Comparison of ENCODE assay signal across 9 cellular contexts in the genomic region with DNA sequence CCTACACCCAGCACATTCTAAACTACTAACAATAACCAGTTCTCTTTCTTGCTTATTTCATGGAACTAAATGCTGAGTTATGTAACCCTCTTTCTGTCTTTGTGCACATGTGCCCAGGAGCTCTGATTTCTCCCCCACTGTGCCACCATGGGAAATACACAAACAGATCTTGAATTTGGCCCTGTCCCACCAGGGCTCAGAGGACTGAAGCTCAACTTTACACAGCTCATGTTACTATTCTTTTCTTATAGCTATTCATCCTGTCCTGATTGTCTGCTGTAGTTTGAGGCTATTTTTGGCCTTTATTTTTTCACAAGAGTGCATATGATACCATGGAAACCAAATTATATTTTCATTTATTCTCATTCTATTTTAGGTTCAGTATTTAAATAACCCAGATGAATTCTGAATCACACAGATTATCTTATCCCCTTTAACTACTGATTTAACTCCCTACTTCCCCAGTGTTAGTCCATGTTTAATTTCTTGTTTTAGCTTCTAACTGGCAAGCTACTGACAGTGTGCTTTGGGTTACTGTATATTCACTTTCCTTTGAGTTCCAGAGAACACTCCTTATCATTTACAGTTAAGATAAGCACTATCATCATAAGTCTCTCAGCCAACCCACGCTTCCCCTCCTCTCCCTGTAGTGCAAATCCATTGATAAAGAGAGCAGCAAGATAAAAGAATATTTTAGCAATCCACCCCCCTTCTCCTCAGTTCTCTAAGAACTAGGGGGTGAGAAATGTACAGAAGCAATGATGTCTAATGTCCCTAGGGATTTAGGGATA.
A peak's percentile ranks its signal among the peaks of the same experiment; 100 is the strongest.
DNase-seq lines count a peak whose midpoint lies in the region; ATAC-seq and TF ChIP-seq lines count a peak whose summit lies in the region.
"Had no signal": no experiment of that assay in that cellular context is flagged by ENCODE, and none has a peak within 500 bp of the region (broad histone marks: within the 10 kb centered on the region; RNA-seq: fewer than 3 reads in every experiment).

No MANE protein-coding gene starts in this region.

- intact Hi-C loops in HCT116 (cut with micrococcal nuclease), result no loop called here
- intact Hi-C loops in lower lobe of right lung (cut with DNase I), result no loop called here

- TF ChIP-seq CTCF in HCT116 (IDR thresholded peaks at IDR 0.05 in 2 of 3, conservative IDR thresholded peaks at IDR 0.05 in 1 of 3; ENCODE audit: borderline replicate concordance in 1 of 3, insufficient read depth in 1 of 3, low read depth in 2 of 3, low read length in 2 of 3) (no peak), nephron (IDR thresholded peaks at IDR 0.05; ENCODE audit: unreplicated experiment in 3 of 3) (no peak), lower lobe of right lung (IDR thresholded peaks at IDR 0.05) (no peak)

- H3K14ac ChIP-seq in trophoblast cell (ENCODE audit: low read length), result no peak overlapping the region

- no peaks in the 10 kb centered on the region for H3K79me1 ChIP-seq in trophoblast cell (ENCODE audit: low read length)

- no peak overlapping the region for H2AFZ ChIP-seq in HCT116 (ENCODE audit: low read depth, low read length, poor library complexity, severe bottlenecking)
- no peak overlapping the region for H2AFZ ChIP-seq in trophoblast cell (ENCODE audit: insufficient read depth, low read length, poor library complexity)

- no peaks in the 10 kb centered on the region for H3K27me3 Mint-ChIP-seq in nephron (ENCODE audit: low read depth)

- no peak overlapping the region for H2BK5ac ChIP-seq in trophoblast cell (ENCODE audit: low read depth, low read length, poor library complexity)

- TF ChIP-seq RAD21 in HCT116 (IDR thresholded peaks at IDR 0.05; ENCODE audit: low read depth), result no peak

- CTCF ChIA-PET in HCT116 (lab: Charles Lee), result no interaction called here

- no peaks in the 10 kb centered on the region for H3K9me2 ChIP-seq in HCT116 (ENCODE audit: insufficient read depth)

- no peaks in the 10 kb centered on the region for H3K9me3 Mint-ChIP-seq in nephron

- peaks cover 54 to 92% of the 10 kb centered on the region in 2 experiments for H3K4me1 ChIP-seq in HCT116 (ENCODE audit: control insufficient read depth in 1 of 2, insufficient read depth in 2 of 2, low read length in 2 of 2)
- H3K4me1 ChIP-seq in trophoblast cell (ENCODE audit: control insufficient read depth in 1 of 2, insufficient read depth in 2 of 2, low read length in 2 of 2), result peaks cover 4 to 7% of the 10 kb centered on the region in 2 experiments
- peaks cover 42% of the 10 kb centered on the region for H3K4me1 ChIP-seq in lower lobe of right lung

- POLR2A ChIA-PET in HCT116 (lab: Charles Lee), result no interaction called here

- no peak overlapping the region for H3K4me3 Mint-ChIP-seq in nephron

- no peak overlapping the region for H2BK12ac ChIP-seq in trophoblast cell (ENCODE audit: low read length)

- no peak overlapping the region for H3K23ac ChIP-seq in trophoblast cell (ENCODE audit: low read length)

- WGBS in trophoblast cell (ENCODE audit: extremely low coverage, insufficient coverage, insufficient read length), result no CpG with 5 or more reads among the region's 1 CpG

- H3K18ac ChIP-seq in trophoblast cell (ENCODE audit: low read length), result no peak overlapping the region

- no peak overlapping the region for H4K12ac ChIP-seq in trophoblast cell (ENCODE audit: low read depth, low read length)

- H3K36me3 Mint-ChIP-seq in nephron (ENCODE audit: low read depth), result no peaks in the 10 kb centered on the region

- H3K4me1 Mint-ChIP-seq in nephron, result peaks cover 34% of the 10 kb centered on the region

- H3K9ac ChIP-seq in HCT116 (ENCODE audit: low read length) (peak overlapping the region; percentile 24; the same call in 1 of the 2 replicates), trophoblast cell (ENCODE audit: low read length) (no peak overlapping the region)

- no peak for TF ChIP-seq POLR2A in HCT116 (IDR thresholded peaks at IDR 0.05; ENCODE audit: borderline replicate concordance, extremely low read depth, insufficient read depth, insufficient read length)

- no peaks in the 10 kb centered on the region for H3K27me3 ChIP-seq in HCT116 (ENCODE audit: insufficient read depth, low read length)
- no peaks in the 10 kb centered on the region for H3K27me3 ChIP-seq in trophoblast cell (ENCODE audit: insufficient read depth, low read length)
- H3K27me3 ChIP-seq in lower lobe of right lung (ENCODE audit: low read depth), result no peaks in the 10 kb centered on the region

- H4K8ac ChIP-seq in trophoblast cell (ENCODE audit: low read depth, low read length), result no peak overlapping the region

- H3K9me3 ChIP-seq in HCT116 (ENCODE audit: control insufficient read depth in 1 of 2, insufficient read depth in 1 of 2, low read depth in 1 of 2, low read length in 2 of 2) (no peaks in the 10 kb centered on the region), trophoblast cell (ENCODE audit: insufficient read depth, low read depth, low read length) (no peaks in the 10 kb centered on the region), lower lobe of right lung (no peaks in the 10 kb centered on the region)

- H3K4me2 ChIP-seq in HCT116 (ENCODE audit: low read length), result peak overlapping the region; percentile 31; the same call in 1 of the 2 replicates
- no peak overlapping the region for H3K4me2 ChIP-seq in trophoblast cell (ENCODE audit: low read length)

- no peak for DNase-seq in HCT116 (ENCODE audit: low read depth, low spot score)
- DNase-seq in NCI-H345 (lab: John Stamatoyannopoulos, UW), result peak; percentile 59
- DNase-seq in dermis blood vessel endothelial cell, result peak; percentile 38
- DNase-seq in GF-D8 (lab: John Stamatoyannopoulos, UW), result no peak
- no peak for DNase-seq in trophoblast cell
- no peak for DNase-seq in lower lobe of right lung
- no peak for DNase-seq in activated T-cell treated with anti-CD3 and anti-CD28 coated beads for 4 hours
- DNase-seq: cortex of kidney had no signal

- H3K27ac Mint-ChIP-seq in nephron, result peak overlapping the region in 2 of 3 experiments; percentile 16 to 55

- ATAC-seq in HCT116 (no peak), lower lobe of right lung (no peak)

- no peak overlapping the region for H4K91ac ChIP-seq in trophoblast cell (ENCODE audit: low read depth, low read length)

- RAD21 ChIA-PET in HCT116 (lab: Charles Lee; ENCODE audit: low non-redundant PET in 1 of 2, low total read pairs in 2 of 2, uncharacterized antibody in 2 of 2, unreplicated experiment in 2 of 2), result no interaction called here

- no peak overlapping the region for H2AK5ac ChIP-seq in trophoblast cell (ENCODE audit: low read length)

- H3K4ac ChIP-seq in trophoblast cell (ENCODE audit: low read depth, low read length), result no peak overlapping the region

- no TSS peak for BruUV-seq in HCT116 (replicated peaks; lab: Mats Ljungman, UMichigan)

- no peak overlapping the region for H3K27ac ChIP-seq in HCT116 (ENCODE audit: low read depth, low read length)
- no peak overlapping the region for H3K27ac ChIP-seq in trophoblast cell (ENCODE audit: low read depth, low read length)
- no peak overlapping the region for H3K27ac ChIP-seq in lower lobe of right lung

- H3K4me3 ChIP-seq in HCT116 (replicated peaks in 1 of 2; ENCODE audit: low read depth in 1 of 2, low read length in 2 of 2) (no peak overlapping the region), trophoblast cell (ENCODE audit: low read depth, low read length) (no peak overlapping the region), lower lobe of right lung (no peak overlapping the region)

- H3K36me3 ChIP-seq in HCT116 (ENCODE audit: control insufficient read depth in 1 of 2, insufficient read depth in 2 of 2, low read length in 2 of 2), result peaks cover 4 to 10% of the 10 kb centered on the region in 2 experiments; a peak in 3 of 4 replicates
- no peaks in the 10 kb centered on the region for H3K36me3 ChIP-seq in trophoblast cell (ENCODE audit: control insufficient read depth in 1 of 2, insufficient read depth in 2 of 2, low read length in 2 of 2)
- peaks cover 14% of the 10 kb centered on the region for H3K36me3 ChIP-seq in lower lobe of right lung

- no peaks in the 10 kb centered on the region for H4K20me1 ChIP-seq in HCT116 (ENCODE audit: insufficient read depth)

- no peaks in the 10 kb centered on the region for H3K79me2 ChIP-seq in HCT116 (ENCODE audit: insufficient read depth, low read length)
- no peaks in the 10 kb centered on the region for H3K79me2 ChIP-seq in trophoblast cell (ENCODE audit: control insufficient read depth, insufficient read depth, low read length, poor library complexity)

- H2BK120ac ChIP-seq in trophoblast cell (ENCODE audit: insufficient read depth, low read length, poor library complexity), result no peak overlapping the region

TF ChIP-seq in HCT116, 20 proteins besides CTCF, POLR2A, EP300 and RAD21 (continues in another document):
- TF ChIP-seq JUND (IDR thresholded peaks at IDR 0.05), result no peak
- no peak for TF ChIP-seq POLR2AphosphoS5 (IDR thresholded peaks at IDR 0.05; ENCODE audit: low read depth, low read length)
- no peak for TF ChIP-seq ZNF274 (IDR thresholded peaks at IDR 0.05; ENCODE audit: low read depth, low read length)
- TF ChIP-seq EZH2phosphoT487 (IDR thresholded peaks at IDR 0.05; ENCODE audit: borderline replicate concordance), result no peak
- TF ChIP-seq, protein P1, sequence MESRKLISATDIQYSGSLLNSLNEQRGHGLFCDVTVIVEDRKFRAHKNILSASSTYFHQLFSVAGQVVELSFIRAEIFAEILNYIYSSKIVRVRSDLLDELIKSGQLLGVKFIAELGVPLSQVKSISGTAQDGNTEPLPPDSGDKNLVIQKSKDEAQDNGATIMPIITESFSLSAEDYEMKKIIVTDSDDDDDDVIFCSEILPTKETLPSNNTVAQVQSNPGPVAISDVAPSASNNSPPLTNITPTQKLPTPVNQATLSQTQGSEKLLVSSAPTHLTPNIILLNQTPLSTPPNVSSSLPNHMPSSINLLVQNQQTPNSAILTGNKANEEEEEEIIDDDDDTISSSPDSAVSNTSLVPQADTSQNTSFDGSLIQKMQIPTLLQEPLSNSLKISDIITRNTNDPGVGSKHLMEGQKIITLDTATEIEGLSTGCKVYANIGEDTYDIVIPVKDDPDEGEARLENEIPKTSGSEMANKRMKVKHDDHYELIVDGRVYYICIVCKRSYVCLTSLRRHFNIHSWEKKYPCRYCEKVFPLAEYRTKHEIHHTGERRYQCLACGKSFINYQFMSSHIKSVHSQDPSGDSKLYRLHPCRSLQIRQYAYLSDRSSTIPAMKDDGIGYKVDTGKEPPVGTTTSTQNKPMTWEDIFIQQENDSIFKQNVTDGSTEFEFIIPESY (IDR thresholded peaks at IDR 0.05; ENCODE audit: extremely low read depth, insufficient replicate concordance, low read length), result no peak
- no peak for TF ChIP-seq SP1 (IDR thresholded peaks at IDR 0.05; ENCODE audit: low read depth)
- no peak for TF ChIP-seq CBX3 (IDR thresholded peaks at IDR 0.05; ENCODE audit: low read depth)
- no peak for TF ChIP-seq SRF (IDR thresholded peaks at IDR 0.05; ENCODE audit: low read depth)
- TF ChIP-seq TCF7L2 (IDR thresholded peaks at IDR 0.05; ENCODE audit: borderline replicate concordance, extremely low read depth, insufficient read depth, insufficient read length), result no peak
- TF ChIP-seq EZH2 (IDR thresholded peaks at IDR 0.05), result no peak
- TF ChIP-seq, protein P2, sequence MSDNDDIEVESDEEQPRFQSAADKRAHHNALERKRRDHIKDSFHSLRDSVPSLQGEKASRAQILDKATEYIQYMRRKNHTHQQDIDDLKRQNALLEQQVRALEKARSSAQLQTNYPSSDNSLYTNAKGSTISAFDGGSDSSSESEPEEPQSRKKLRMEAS (IDR thresholded peaks at IDR 0.05), result no peak

Comparison
In these comparisons a context has a peak if more than half of its experiments do, and no peak if none do; other contexts are left out.
1. DNase-seq: peak in NCI-H345 (single experiment) and dermis blood vessel endothelial cell (single experiment); none in HCT116 (single experiment), GF-D8 (single experiment), trophoblast cell (0 of 2), lower lobe of right lung (single experiment) and activated T-cell treated with anti-CD3 and anti-CD28 coated beads for 4 hours (single experiment).